ENCODE assay signal across 12 cellular contexts in the genomic region with DNA sequence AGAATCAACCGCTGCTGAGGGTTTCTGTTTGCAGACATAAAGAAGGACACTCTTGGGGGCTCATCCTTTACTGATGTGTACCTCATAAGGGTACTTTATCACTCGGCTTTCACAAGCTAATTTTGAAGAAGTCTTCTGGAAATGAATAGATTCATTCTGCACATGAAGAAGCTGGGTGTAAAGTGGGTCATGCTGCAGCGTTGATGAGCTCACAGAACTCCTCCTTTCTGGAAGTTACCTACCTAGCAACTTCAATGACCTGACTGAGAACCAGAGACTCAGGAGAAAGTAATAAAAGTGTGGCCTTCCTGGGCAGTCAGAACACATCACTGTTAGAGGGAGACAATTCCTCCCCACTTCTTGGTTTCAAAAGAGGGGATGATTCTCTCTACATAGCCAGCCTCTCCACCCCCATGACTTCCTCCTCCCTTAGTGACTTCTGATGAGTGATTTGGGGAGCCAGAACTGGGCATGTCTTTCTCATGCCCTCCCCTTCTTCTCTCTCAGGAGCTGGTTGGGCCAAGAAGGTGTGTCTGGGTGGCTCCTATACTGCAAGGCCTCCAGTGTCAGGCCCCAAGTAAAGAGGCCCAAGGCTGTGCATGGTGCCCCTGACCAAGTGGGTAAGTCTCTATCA.
"Had no signal": no experiment of that assay in that cellular context is flagged by ENCODE, and none has a peak within 500 bp of the region (broad histone marks: within the 10 kb centered on the region; RNA-seq: fewer than 3 reads in every experiment).

No MANE protein-coding gene starts in this region.

- DNase-seq: activated gamma-delta T cell; activated naive CD8-positive, alpha-beta T cell treated with anti-CD3 and anti-CD28 coated beads, Interleukin-2, amount 10 ng/mL, durations not matched to agents 7 days and 5 days; anterior cingulate cortex; dorsolateral prefrontal cortex; hypothalamus; sigmoid colon; T-helper 2 cell; testis; upper lobe of right lung had no signal

- H3K9me3 Mint-ChIP-seq: activated naive CD8-positive, alpha-beta T cell treated with anti-CD3 and anti-CD28 coated beads, Interleukin-2, amount 10 ng/mL, durations not matched to agents 7 days and 5 days had no signal

- H3K27me3 Mint-ChIP-seq: activated naive CD8-positive, alpha-beta T cell treated with anti-CD3 and anti-CD28 coated beads, Interleukin-2, amount 10 ng/mL, durations not matched to agents 7 days and 5 days; stimulated activated naive CD8-positive, alpha-beta T cell treated with anti-CD3 and anti-CD28 coated beads, Interleukin-15, Interleukin-2, amounts not matched to agents 100 ng/mL and 50 ng/mL, for 24 hours had no signal

- H3K4me3 Mint-ChIP-seq: activated naive CD8-positive, alpha-beta T cell treated with anti-CD3 and anti-CD28 coated beads, Interleukin-2, amount 10 ng/mL, durations not matched to agents 7 days and 5 days; stimulated activated naive CD8-positive, alpha-beta T cell treated with anti-CD3 and anti-CD28 coated beads, Interleukin-15, Interleukin-2, amounts not matched to agents 100 ng/mL and 50 ng/mL, for 24 hours had no signal

- ATAC-seq: activated CD4-positive, CD25-positive, alpha-beta regulatory T cell treated with anti-CD3 and anti-CD28 coated beads, Interleukin-2, amount 50 U/mL, for 24 hours; esophagus mucosa; upper lobe of right lung had no signal

- H3K27ac Mint-ChIP-seq: activated naive CD8-positive, alpha-beta T cell treated with anti-CD3 and anti-CD28 coated beads, Interleukin-2, amount 10 ng/mL, durations not matched to agents 7 days and 5 days; stimulated activated naive CD8-positive, alpha-beta T cell treated with anti-CD3 and anti-CD28 coated beads, Interleukin-15, Interleukin-2, amounts not matched to agents 100 ng/mL and 50 ng/mL, for 24 hours had no signal
